In the genomic region with DNA sequence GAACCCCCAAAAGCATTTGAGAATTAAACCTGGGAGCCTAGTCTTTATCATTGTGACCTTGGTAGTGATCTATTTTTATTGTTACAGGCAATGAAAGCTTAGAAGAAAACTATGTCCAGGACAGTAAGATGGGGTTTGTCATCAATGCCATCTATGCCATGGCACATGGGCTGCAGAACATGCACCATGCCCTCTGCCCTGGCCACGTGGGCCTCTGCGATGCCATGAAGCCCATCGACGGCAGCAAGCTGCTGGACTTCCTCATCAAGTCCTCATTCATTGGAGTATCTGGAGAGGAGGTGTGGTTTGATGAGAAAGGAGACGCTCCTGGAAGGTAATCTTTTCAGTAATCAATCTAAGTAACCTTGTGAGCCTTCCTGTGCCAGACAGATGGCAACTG, we compare ENCODE assay signal across 1 cellular context.
TF ChIP-seq lines count a peak whose summit lies in the region.

No MANE protein-coding gene starts in this region.

TF ChIP-seq in H1, 55 proteins besides CTCF, POLR2A, EP300 and RAD21:
- TF ChIP-seq TAF7 (optimal IDR thresholded peaks at IDR 0.05; ENCODE audit: borderline replicate concordance, low read depth, low read length) (no peak), RFX5 (IDR thresholded peaks at IDR 0.05; ENCODE audit: borderline replicate concordance, low read depth, low read length) (no peak)
